22 cellular contexts compared by ENCODE assay signal in the genomic region with DNA sequence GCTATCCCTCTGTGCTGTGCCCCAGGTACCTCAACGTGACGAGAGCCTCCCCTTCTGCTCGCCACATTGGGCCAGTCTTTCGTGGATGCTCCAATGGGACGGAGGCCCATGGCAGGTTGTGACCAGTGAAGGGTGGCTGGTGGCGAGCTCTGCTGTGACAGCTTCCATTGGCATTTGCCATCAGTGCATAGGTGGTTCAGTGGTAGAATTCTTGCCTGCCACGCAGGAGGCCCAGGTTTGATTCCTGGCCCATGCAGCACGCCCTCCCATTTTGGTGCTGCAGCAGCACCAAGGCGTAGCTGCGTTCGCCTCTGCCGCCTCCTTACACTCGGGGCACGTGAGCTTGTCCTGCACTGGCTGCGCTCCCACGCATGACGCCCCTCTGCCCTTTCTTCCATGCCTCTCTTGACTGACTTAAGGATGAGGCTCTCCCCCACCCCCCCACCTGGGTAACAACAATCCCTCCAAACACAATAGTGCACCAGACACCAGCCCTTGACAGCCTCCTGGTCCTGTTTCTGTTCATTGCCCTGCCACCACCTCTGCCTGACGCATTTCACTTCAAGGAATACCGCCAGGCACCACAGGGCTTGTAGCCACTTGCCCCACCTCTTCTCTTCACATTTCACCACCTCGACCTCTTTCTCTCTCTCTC. TPM values are rescaled to one million over a fixed set of nuclear protein-coding genes. Genes with fewer than 3 reads are reported as not detected.
"Had no signal": no experiment of that assay in that cellular context is flagged by ENCODE, and none has a peak within 500 bp of the region (broad histone marks: within the 10 kb centered on the region; RNA-seq: fewer than 3 reads in every experiment).

No MANE protein-coding gene starts in this region.

- DNase-seq: activated CD4-positive, alpha-beta memory T cell treated with anti-CD3 and anti-CD28 coated beads for 36 hours; activated CD4-positive, alpha-beta T cell treated with anti-CD3 and anti-CD28 coated beads for 48 hours; activated CD4-positive, CD25-positive, alpha-beta regulatory T cell; activated effector memory CD4-positive, alpha-beta T cell treated with Interleukin-2 at 50 U/mL for 16 hours; activated naive CD4-positive, alpha-beta T cell treated with anti-CD3 and anti-CD28 coated beads, Interleukin-2, amount 10 ng/mL, durations not matched to agents 7 days and 5 days; activated T-cell treated with anti-CD3 and anti-CD28 coated beads, Interleukin-2, amount 50 U/mL, for 72 hours; effector CD4-positive, alpha-beta T cell; glutamatergic neuron; hippocampal formation; left cardiac atrium; ovary; psoas muscle; stimulated activated naive CD8-positive, alpha-beta T cell treated with anti-CD3 and anti-CD28 coated beads, Interleukin-15, amount 100 ng/mL, for 72 hours; T-helper 9 cell; tibial artery had no signal

- H3K36me3 ChIP-seq: neutrophil, ovary, right atrium auricular region, tibial artery had no signal

- H3K27ac ChIP-seq: neutrophil, ovary, psoas muscle, right atrium auricular region, tibial artery had no signal

- ATAC-seq: activated T-cell treated with anti-CD3 and anti-CD28 coated beads, Interleukin-2, amount 50 U/mL, for 72 hours; left cardiac atrium; natural killer cell treated with Interleukin-12 subunit alpha and Interleukin-12 subunit beta and Interleukin-15 and Interleukin-18, amount 100 ng/mL, for 72 hours; psoas muscle; stimulated activated naive CD8-positive, alpha-beta T cell treated with anti-CD3 and anti-CD28 coated beads, Interleukin-15, amount 100 ng/mL, for 72 hours had no signal

- FAIRE-seq: endometrium, frontal cortex, islet of Langerhans had no signal

- H3K27me3 ChIP-seq: ovary, right atrium auricular region had no signal

- H3K4me1 ChIP-seq: psoas muscle, right atrium auricular region, tibial artery had no signal

- H3K4me3 ChIP-seq: ovary, psoas muscle, right atrium auricular region, tibial artery had no signal

- H3K9me3 ChIP-seq: neutrophil, psoas muscle, right atrium auricular region, tibial artery had no signal

RNA-seq across cellular contexts. Expression of a gene that starts 24.7 kb away (rescaled TPM):
- total RNA-seq: T-helper 1 cell treated with Interleukin-12 subunit alpha and Interleukin-12 subunit beta and Interleukin-4 antibody, amounts not matched to agents 30 ng/mL and 1 ng/mL, for 36 hours had no signal
